Comparison of ENCODE assay signal across 1 cellular context in the genomic region with DNA sequence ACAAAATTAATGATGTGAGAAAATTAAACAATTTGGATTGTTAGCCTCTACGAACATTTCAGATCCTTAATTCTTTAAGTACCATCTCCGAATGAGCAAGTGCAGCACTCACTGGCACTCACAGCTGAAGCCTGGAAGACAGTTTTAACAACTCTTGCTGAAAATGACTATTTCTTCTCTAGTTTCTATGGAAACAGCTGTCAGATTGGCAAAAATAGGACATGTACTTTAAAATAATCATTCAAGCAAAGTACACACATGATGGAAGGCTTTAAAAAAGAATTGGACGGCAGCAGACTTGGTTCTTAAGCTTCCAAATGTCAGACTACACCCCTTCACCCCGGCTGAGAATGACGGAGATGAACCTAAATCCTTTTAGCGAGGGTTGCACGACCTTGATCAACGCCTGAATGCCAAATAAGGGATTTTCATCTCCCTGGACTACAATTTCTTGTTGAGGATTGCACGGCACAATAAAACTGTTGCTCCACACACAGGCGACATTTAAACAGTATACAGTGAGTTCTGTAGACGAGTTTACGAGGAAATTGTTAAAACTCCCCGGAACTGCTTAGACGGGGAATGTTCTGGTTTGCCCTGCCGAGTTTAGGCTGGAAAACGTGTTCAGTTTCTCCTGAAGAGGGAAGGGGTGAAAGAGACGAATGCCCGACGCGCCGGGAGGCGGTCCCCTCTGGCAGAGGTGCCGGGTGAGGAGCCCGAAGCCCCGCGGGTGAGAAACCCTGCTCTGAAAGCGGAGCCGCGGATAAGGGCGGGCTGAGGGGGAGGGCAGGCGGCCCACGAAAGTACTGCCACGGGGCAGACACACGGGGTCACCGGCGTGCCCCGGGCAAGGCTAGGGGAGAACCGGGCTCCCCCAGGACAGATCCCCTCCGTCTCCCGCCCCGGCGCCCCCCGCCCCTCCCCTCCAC.
TF ChIP-seq lines count a peak whose summit lies in the region.

No MANE protein-coding gene starts in this region.

TF ChIP-seq in HepG2, 621 proteins besides CTCF, POLR2A, EP300 and RAD21 (continued from another document and continues in another):
- TF ChIP-seq, protein P1, sequence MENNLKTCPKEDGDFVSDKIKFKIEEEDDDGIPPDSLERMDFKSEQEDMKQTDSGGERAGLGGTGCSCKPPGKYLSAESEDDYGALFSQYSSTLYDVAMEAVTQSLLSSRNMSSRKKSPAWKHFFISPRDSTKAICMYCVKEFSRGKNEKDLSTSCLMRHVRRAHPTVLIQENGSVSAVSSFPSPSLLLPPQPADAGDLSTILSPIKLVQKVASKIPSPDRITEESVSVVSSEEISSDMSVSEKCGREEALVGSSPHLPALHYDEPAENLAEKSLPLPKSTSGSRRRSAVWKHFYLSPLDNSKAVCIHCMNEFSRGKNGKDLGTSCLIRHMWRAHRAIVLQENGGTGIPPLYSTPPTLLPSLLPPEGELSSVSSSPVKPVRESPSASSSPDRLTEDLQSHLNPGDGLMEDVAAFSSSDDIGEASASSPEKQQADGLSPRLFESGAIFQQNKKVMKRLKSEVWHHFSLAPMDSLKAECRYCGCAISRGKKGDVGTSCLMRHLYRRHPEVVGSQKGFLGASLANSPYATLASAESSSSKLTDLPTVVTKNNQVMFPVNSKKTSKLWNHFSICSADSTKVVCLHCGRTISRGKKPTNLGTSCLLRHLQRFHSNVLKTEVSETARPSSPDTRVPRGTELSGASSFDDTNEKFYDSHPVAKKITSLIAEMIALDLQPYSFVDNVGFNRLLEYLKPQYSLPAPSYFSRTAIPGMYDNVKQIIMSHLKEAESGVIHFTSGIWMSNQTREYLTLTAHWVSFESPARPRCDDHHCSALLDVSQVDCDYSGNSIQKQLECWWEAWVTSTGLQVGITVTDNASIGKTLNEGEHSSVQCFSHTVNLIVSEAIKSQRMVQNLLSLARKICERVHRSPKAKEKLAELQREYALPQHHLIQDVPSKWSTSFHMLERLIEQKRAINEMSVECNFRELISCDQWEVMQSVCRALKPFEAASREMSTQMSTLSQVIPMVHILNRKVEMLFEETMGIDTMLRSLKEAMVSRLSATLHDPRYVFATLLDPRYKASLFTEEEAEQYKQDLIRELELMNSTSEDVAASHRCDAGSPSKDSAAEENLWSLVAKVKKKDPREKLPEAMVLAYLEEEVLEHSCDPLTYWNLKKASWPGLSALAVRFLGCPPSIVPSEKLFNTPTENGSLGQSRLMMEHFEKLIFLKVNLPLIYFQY (CRISPR knock-in tag; IDR thresholded peaks at IDR 0.05; ENCODE audit: borderline replicate concordance), result no peak
- TF ChIP-seq ZFYVE20 (CRISPR knock-in tag; IDR thresholded peaks at IDR 0.05; ENCODE audit: borderline replicate concordance, low read depth), result no peak
- no peak for TF ChIP-seq SIN3A (IDR thresholded peaks at IDR 0.05; ENCODE audit: borderline replicate concordance, low read depth, low read length)
- no peak for TF ChIP-seq SP2 (CRISPR knock-in tag; IDR thresholded peaks at IDR 0.05)
- no peak for TF ChIP-seq ZNF781 (CRISPR knock-in tag; IDR thresholded peaks at IDR 0.05; ENCODE audit: borderline replicate concordance, not compliant biosample characterization)
- peak; percentile 63; the same call in 1 of the 2 replicates for TF ChIP-seq MYC (CRISPR knock-in tag; IDR thresholded peaks at IDR 0.05; ENCODE audit: borderline replicate concordance)
- no peak for TF ChIP-seq DDIT3 (CRISPR knock-in tag; IDR thresholded peaks at IDR 0.05)
- no peak for TF ChIP-seq ZNF562 (CRISPR knock-in tag; IDR thresholded peaks at IDR 0.05; ENCODE audit: borderline replicate concordance)
- no peak for TF ChIP-seq ELF3 (CRISPR knock-in tag; IDR thresholded peaks at IDR 0.05)
- no peak for TF ChIP-seq BORCS8-MEF2B (CRISPR knock-in tag; IDR thresholded peaks at IDR 0.05)
- TF ChIP-seq KDM2A (CRISPR knock-in tag; IDR thresholded peaks at IDR 0.05; ENCODE audit: borderline replicate concordance, low read depth), result peak; percentile 9; the same call in 1 of the 2 replicates
- no peak for TF ChIP-seq THAP9 (CRISPR knock-in tag; IDR thresholded peaks at IDR 0.05; ENCODE audit: borderline replicate concordance)
- no peak for TF ChIP-seq KLF15 (CRISPR knock-in tag; IDR thresholded peaks at IDR 0.05; ENCODE audit: borderline replicate concordance)
- peak; percentile 30; the same call in 1 of the 2 replicates for TF ChIP-seq ZNF768 (CRISPR knock-in tag; IDR thresholded peaks at IDR 0.05)
- TF ChIP-seq ZNF496 (CRISPR knock-in tag; IDR thresholded peaks at IDR 0.05; ENCODE audit: insufficient replicate concordance), result no peak
- peak; percentile 72 for TF ChIP-seq PHF8 (CRISPR knock-in tag; IDR thresholded peaks at IDR 0.05)
- TF ChIP-seq, protein P2, sequence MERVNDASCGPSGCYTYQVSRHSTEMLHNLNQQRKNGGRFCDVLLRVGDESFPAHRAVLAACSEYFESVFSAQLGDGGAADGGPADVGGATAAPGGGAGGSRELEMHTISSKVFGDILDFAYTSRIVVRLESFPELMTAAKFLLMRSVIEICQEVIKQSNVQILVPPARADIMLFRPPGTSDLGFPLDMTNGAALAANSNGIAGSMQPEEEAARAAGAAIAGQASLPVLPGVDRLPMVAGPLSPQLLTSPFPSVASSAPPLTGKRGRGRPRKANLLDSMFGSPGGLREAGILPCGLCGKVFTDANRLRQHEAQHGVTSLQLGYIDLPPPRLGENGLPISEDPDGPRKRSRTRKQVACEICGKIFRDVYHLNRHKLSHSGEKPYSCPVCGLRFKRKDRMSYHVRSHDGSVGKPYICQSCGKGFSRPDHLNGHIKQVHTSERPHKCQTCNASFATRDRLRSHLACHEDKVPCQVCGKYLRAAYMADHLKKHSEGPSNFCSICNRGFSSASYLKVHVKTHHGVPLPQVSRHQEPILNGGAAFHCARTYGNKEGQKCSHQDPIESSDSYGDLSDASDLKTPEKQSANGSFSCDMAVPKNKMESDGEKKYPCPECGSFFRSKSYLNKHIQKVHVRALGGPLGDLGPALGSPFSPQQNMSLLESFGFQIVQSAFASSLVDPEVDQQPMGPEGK (CRISPR knock-in tag; IDR thresholded peaks at IDR 0.05), result peak; percentile 60
- peak; percentile 34; the same call in 1 of the 2 replicates for TF ChIP-seq ARID4A (CRISPR knock-in tag; IDR thresholded peaks at IDR 0.05; ENCODE audit: borderline replicate concordance)
- no peak for TF ChIP-seq NPAS2 (CRISPR knock-in tag; IDR thresholded peaks at IDR 0.05; ENCODE audit: borderline replicate concordance)
- TF ChIP-seq MTA1 (CRISPR knock-in tag; IDR thresholded peaks at IDR 0.05; ENCODE audit: borderline replicate concordance), result no peak
- TF ChIP-seq, protein P3, sequence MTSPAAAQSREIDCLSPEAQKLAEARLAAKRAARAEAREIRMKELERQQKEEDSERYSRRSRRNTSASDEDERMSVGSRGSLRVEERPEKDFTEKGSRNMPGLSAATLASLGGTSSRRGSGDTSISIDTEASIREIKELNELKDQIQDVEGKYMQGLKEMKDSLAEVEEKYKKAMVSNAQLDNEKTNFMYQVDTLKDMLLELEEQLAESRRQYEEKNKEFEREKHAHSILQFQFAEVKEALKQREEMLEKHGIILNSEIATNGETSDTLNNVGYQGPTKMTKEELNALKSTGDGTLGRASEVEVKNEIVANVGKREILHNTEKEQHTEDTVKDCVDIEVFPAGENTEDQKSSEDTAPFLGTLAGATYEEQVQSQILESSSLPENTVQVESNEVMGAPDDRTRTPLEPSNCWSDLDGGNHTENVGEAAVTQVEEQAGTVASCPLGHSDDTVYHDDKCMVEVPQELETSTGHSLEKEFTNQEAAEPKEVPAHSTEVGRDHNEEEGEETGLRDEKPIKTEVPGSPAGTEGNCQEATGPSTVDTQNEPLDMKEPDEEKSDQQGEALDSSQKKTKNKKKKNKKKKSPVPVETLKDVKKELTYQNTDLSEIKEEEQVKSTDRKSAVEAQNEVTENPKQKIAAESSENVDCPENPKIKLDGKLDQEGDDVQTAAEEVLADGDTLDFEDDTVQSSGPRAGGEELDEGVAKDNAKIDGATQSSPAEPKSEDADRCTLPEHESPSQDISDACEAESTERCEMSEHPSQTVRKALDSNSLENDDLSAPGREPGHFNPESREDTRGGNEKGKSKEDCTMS (CRISPR knock-in tag; conservative IDR thresholded peaks at IDR 0.05), result no peak
- no peak for TF ChIP-seq SRY (CRISPR knock-in tag; IDR thresholded peaks at IDR 0.05)
- 0 out of 2 replicates have a peak, but pooled peaks have one; percentile 24 for TF ChIP-seq TBX2 (CRISPR knock-in tag; IDR thresholded peaks at IDR 0.05; ENCODE audit: borderline replicate concordance)
- TF ChIP-seq DMAP1 (CRISPR knock-in tag; IDR thresholded peaks at IDR 0.05), result peak; percentile 66; the same call in 1 of the 2 replicates
- no peak for TF ChIP-seq PITX1 (CRISPR knock-in tag; IDR thresholded peaks at IDR 0.05)
- TF ChIP-seq TSC22D2 (CRISPR knock-in tag; IDR thresholded peaks at IDR 0.05; ENCODE audit: borderline replicate concordance), result no peak
- TF ChIP-seq HCFC1 (IDR thresholded peaks at IDR 0.05; ENCODE audit: low read depth, low read length), result no peak
- no peak for TF ChIP-seq KAT8 (CRISPR knock-in tag; IDR thresholded peaks at IDR 0.05)
- TF ChIP-seq STAT5B (CRISPR knock-in tag; IDR thresholded peaks at IDR 0.05), result no peak
- TF ChIP-seq, protein P4, sequence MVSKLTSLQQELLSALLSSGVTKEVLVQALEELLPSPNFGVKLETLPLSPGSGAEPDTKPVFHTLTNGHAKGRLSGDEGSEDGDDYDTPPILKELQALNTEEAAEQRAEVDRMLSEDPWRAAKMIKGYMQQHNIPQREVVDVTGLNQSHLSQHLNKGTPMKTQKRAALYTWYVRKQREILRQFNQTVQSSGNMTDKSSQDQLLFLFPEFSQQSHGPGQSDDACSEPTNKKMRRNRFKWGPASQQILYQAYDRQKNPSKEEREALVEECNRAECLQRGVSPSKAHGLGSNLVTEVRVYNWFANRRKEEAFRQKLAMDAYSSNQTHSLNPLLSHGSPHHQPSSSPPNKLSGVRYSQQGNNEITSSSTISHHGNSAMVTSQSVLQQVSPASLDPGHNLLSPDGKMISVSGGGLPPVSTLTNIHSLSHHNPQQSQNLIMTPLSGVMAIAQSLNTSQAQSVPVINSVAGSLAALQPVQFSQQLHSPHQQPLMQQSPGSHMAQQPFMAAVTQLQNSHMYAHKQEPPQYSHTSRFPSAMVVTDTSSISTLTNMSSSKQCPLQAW (CRISPR knock-in tag; IDR thresholded peaks at IDR 0.05), result 0 out of 2 replicates have a peak, but pooled peaks have one; percentile 33
- no peak for TF ChIP-seq ZNF678 (CRISPR knock-in tag; IDR thresholded peaks at IDR 0.05)
- 0 out of 2 replicates have a peak, but pooled peaks have one; percentile 13 for TF ChIP-seq SMAD1 (CRISPR knock-in tag; IDR thresholded peaks at IDR 0.05; ENCODE audit: borderline replicate concordance, low read depth)
- TF ChIP-seq ZMAT3 (CRISPR knock-in tag; conservative IDR thresholded peaks at IDR 0.05), result no peak
- TF ChIP-seq ESRRA (CRISPR knock-in tag; IDR thresholded peaks at IDR 0.05; ENCODE audit: low read depth), result no peak
- peak in 1 of 2 experiments; percentile 30; a peak in 1 of 4 replicates for TF ChIP-seq NR2F1 (CRISPR knock-in tag; IDR thresholded peaks at IDR 0.05)
- TF ChIP-seq PCBP2 (optimal IDR thresholded peaks at IDR 0.05; ENCODE audit: low read depth, low read length, poor library complexity, severe bottlenecking), result no peak
- TF ChIP-seq TAF1 (CRISPR knock-in tag; IDR thresholded peaks at IDR 0.05), result peak; percentile 62; the same call in 1 of the 2 replicates
- no peak for TF ChIP-seq ATF1 (CRISPR knock-in tag; IDR thresholded peaks at IDR 0.05)
- TF ChIP-seq AHR (CRISPR knock-in tag; IDR thresholded peaks at IDR 0.05), result no peak
- no peak for TF ChIP-seq MYNN (CRISPR knock-in tag; IDR thresholded peaks at IDR 0.05; ENCODE audit: low read depth)
- no peak for TF ChIP-seq AGO1 (IDR thresholded peaks at IDR 0.05; ENCODE audit: low read depth, low read length, poor library complexity, severe bottlenecking)
- 0 out of 2 replicates have a peak, but pooled peaks have one; percentile 11 for TF ChIP-seq ZNF430 (CRISPR knock-in tag; IDR thresholded peaks at IDR 0.05)
